Comparison of ENCODE assay signal across 9 cellular contexts in genomic region chr2:47056374-47056773, GRCh38.
DNase-seq lines count a peak whose midpoint lies in the region; ATAC-seq, FAIRE-seq and TF ChIP-seq lines count a peak whose summit lies in the region.
"Had no signal": no experiment of that assay in that cellular context is flagged by ENCODE, and none has a peak within 500 bp of the region (broad histone marks: within the 10 kb centered on the region; RNA-seq: fewer than 3 reads in every experiment).

No MANE protein-coding gene starts in this region.

- H3K4me3 Mint-ChIP-seq in IgD-negative memory B cell (peak overlapping the region in 2 of 4 donors; percentile 57 to 83), neural progenitor cell (no peak overlapping the region)

- FAIRE-seq in endometrium (lab: Jason Lieb, UNC) = peak; percentile 50

- H3K9me3 Mint-ChIP-seq in IgD-negative memory B cell (no peaks in the 10 kb centered on the region), neural progenitor cell (no peaks in the 10 kb centered on the region)

- no peak overlapping the region for H3K4me2 ChIP-seq in neural progenitor cell

- H3K36me3 Mint-ChIP-seq in IgD-negative memory B cell (peaks cover 10% of the 10 kb centered on the region), neural progenitor cell (peaks cover 14% of the 10 kb centered on the region)

- H3K27me3 ChIP-seq in neural progenitor cell = no peaks in the 10 kb centered on the region
- H3K27me3 ChIP-seq: MG63 had no signal

- H3K4me3 ChIP-seq in neural progenitor cell = no peak overlapping the region
- H3K4me3 ChIP-seq: MG63 had no signal

- no peak for ATAC-seq in GM21390 (IDR thresholded peaks at IDR 0.05; ENCODE audit: unreplicated experiment)
- ATAC-seq in GM18870 (IDR thresholded peaks at IDR 0.05; ENCODE audit: unreplicated experiment) = no peak

- DNase-seq in AG08396 (ENCODE audit: low spot score) = peak; percentile 77
- no peak for DNase-seq in neural progenitor cell (ENCODE audit: low spot score)
- no peak for DNase-seq in stimulated activated CD4-positive, alpha-beta T cell treated with anti-CD3 and anti-CD28 coated beads, Interleukin-2, amount 100 ng/mL, for 24 hours
- no peak for DNase-seq in activated CD4-positive, alpha-beta T cell treated with anti-CD3 and anti-CD28 coated beads for 4 hours

- no peak overlapping the region for H3K9ac ChIP-seq in neural progenitor cell

- H3K27ac Mint-ChIP-seq in IgD-negative memory B cell (peak overlapping the region; percentile 77 to 87 (median 80)), neural progenitor cell (peak overlapping the region; percentile 50)

- no peak for TF ChIP-seq CTCF in neural progenitor cell (IDR thresholded peaks at IDR 0.05)

- no peaks in the 10 kb centered on the region for H3K9me3 ChIP-seq in neural progenitor cell (ENCODE audit: low read depth)
- H3K9me3 ChIP-seq: MG63 had no signal

- H3K4me1 Mint-ChIP-seq in IgD-negative memory B cell (peaks cover 27 to 39% (median 39%) of the 10 kb centered on the region in 3 donors), neural progenitor cell (peaks cover 32% of the 10 kb centered on the region)

- H3F3A ChIP-seq in neural progenitor cell (ENCODE audit: low read depth) = no peaks in the 10 kb centered on the region

- H3K27ac ChIP-seq in neural progenitor cell = no peak overlapping the region

- H4K20me1 ChIP-seq in neural progenitor cell (ENCODE audit: low read depth) = no peaks in the 10 kb centered on the region

- no peak overlapping the region for H2AFZ ChIP-seq in neural progenitor cell (replicated peaks)

- no peaks in the 10 kb centered on the region for H3K36me3 ChIP-seq in neural progenitor cell

- H3K4me1 ChIP-seq in neural progenitor cell = peaks cover 19% of the 10 kb centered on the region

- no peaks in the 10 kb centered on the region for H3K79me2 ChIP-seq in neural progenitor cell (ENCODE audit: low read depth)

- H3K27me3 Mint-ChIP-seq in IgD-negative memory B cell (no peaks in the 10 kb centered on the region), neural progenitor cell (ENCODE audit: insufficient read depth, low read depth) (peaks cover 4% of the 10 kb centered on the region)
